ENCODE assay signal across 11 cellular contexts in genomic region chr11:68036141-68036716, GRCh38. TPM values are rescaled to one million over a fixed set of nuclear protein-coding genes. Genes with fewer than 3 reads are reported as not detected.
DNase-seq lines count a peak whose midpoint lies in the region; ATAC-seq and TF ChIP-seq lines count a peak whose summit lies in the region.
"Had no signal": no experiment of that assay in that cellular context is flagged by ENCODE, and none has a peak within 500 bp of the region (broad histone marks: within the 10 kb centered on the region; RNA-seq: fewer than 3 reads in every experiment).

No MANE protein-coding gene starts in this region.

- H2AFZ ChIP-seq in SK-N-SH (ENCODE audit: low read depth) = no peak overlapping the region

- H3K36me3 ChIP-seq in SK-N-SH (replicated peaks in 1 of 2; ENCODE audit: control insufficient read depth in 1 of 2, insufficient read depth in 2 of 2, low read length in 1 of 2) (peaks cover 14 to 19% of the 10 kb centered on the region in 2 experiments), left lung (peaks cover 0 to 25% of the 10 kb centered on the region in 2 donors), subcutaneous abdominal adipose tissue (ENCODE audit: control insufficient read depth in 5 of 5, insufficient read depth in 5 of 5, low read length in 5 of 5) (peaks cover 0 to 38% (median 14%) of the 10 kb centered on the region in 5 donors)

- POLR2A ChIA-PET in SK-N-SH (lab: Yijun Ruan, JAX) = interaction anchor here (1.5 kb wide), 1 partner anchor 16 kb away, joined by 5 read pairs; no protein-coding TSS in a partner anchor
- POLR2A ChIA-PET in activated CD8-positive, alpha-beta T cell treated with anti-CD3 and anti-CD28 coated beads for 36 hours (lab: Charles Lee) = no interaction called here

- H3K9me3 Mint-ChIP-seq in activated CD8-positive, alpha-beta T cell treated with anti-CD3 and anti-CD28 coated beads for 36 hours = no peaks in the 10 kb centered on the region
- no peaks in the 10 kb centered on the region for H3K9me3 Mint-ChIP-seq in osteocyte (ENCODE audit: unreplicated experiment)

- CTCF ChIA-PET in SK-N-SH (lab: Yijun Ruan, JAX) = no interaction called here
- CTCF ChIA-PET in activated CD8-positive, alpha-beta T cell treated with anti-CD3 and anti-CD28 coated beads for 36 hours (lab: Charles Lee) = interaction anchor here (0.8 to 1.1 kb wide), 2 partner anchors 26 to 82 kb away, joined by 3 read pairs; partner anchors contain the start of gene ALDH3B1

- H3K27ac Mint-ChIP-seq in activated CD8-positive, alpha-beta T cell treated with anti-CD3 and anti-CD28 coated beads for 36 hours = peak overlapping the region; percentile 71
- H3K27ac Mint-ChIP-seq in osteocyte (ENCODE audit: unreplicated experiment) = no peak overlapping the region

- H3K4me3 ChIP-seq in SK-N-SH (ENCODE audit: low read depth in 2 of 2, low read length in 1 of 2) = no peak overlapping the region
- no peak overlapping the region for H3K4me3 ChIP-seq in left lung
- H3K4me3 ChIP-seq in subcutaneous abdominal adipose tissue (ENCODE audit: low read depth in 1 of 5, low read length in 5 of 5) = no peak overlapping the region
- H3K4me3 ChIP-seq: A549 had no signal

- H3K4me1 Mint-ChIP-seq in activated CD8-positive, alpha-beta T cell treated with anti-CD3 and anti-CD28 coated beads for 36 hours (ENCODE audit: low read depth) = peaks cover 13% of the 10 kb centered on the region
- H3K4me1 Mint-ChIP-seq in osteocyte (ENCODE audit: unreplicated experiment) = peaks cover 30% of the 10 kb centered on the region

- H3K9ac ChIP-seq in SK-N-SH (no peak overlapping the region), subcutaneous abdominal adipose tissue (ENCODE audit: low read length in 5 of 5) (peak overlapping the region in 3 of 5 donors; percentile 60 to 92 (median 80))

- H3K27me3 ChIP-seq in SK-N-SH (ENCODE audit: insufficient read depth) (no peaks in the 10 kb centered on the region), left lung (no peaks in the 10 kb centered on the region), subcutaneous abdominal adipose tissue (ENCODE audit: control insufficient read depth in 5 of 5, insufficient read depth in 4 of 5, low read length in 5 of 5) (no peaks in the 10 kb centered on the region)

- peaks cover 12% of the 10 kb centered on the region for H3F3A ChIP-seq in SK-N-SH (replicated peaks; ENCODE audit: insufficient read depth)

- TF ChIP-seq RAD21 in SK-N-SH (IDR thresholded peaks at IDR 0.05; ENCODE audit: low read length) = no peak

- H3K9me3 ChIP-seq in SK-N-SH = no peaks in the 10 kb centered on the region
- no peaks in the 10 kb centered on the region for H3K9me3 ChIP-seq in left lung
- no peaks in the 10 kb centered on the region for H3K9me3 ChIP-seq in subcutaneous abdominal adipose tissue (ENCODE audit: control insufficient read depth in 5 of 5, low read length in 5 of 5)
- H3K9me3 ChIP-seq: A549 had no signal

- TF ChIP-seq CTCF in SK-N-SH (IDR thresholded peaks at IDR 0.05) (no peak), left lung (IDR thresholded peaks at IDR 0.05) (no peak), osteocyte (IDR thresholded peaks at IDR 0.05) (no peak)
- TF ChIP-seq CTCF in activated CD8-positive, alpha-beta T cell treated with anti-CD3 and anti-CD28 coated beads for 36 hours (IDR thresholded peaks at IDR 0.05) = no peak

- no peaks in the 10 kb centered on the region for H3K27me3 Mint-ChIP-seq in activated CD8-positive, alpha-beta T cell treated with anti-CD3 and anti-CD28 coated beads for 36 hours
- H3K27me3 Mint-ChIP-seq in osteocyte (ENCODE audit: unreplicated experiment) = no peaks in the 10 kb centered on the region

- H3K27ac ChIP-seq in SK-N-SH (ENCODE audit: low read depth in 2 of 2, low read length in 1 of 2) = no peak overlapping the region
- H3K27ac ChIP-seq in left lung = peak overlapping the region; percentile 90 to 98
- H3K27ac ChIP-seq in subcutaneous abdominal adipose tissue (ENCODE audit: low read depth, low read length) = peak overlapping the region; percentile 83

- no peak for TF ChIP-seq EP300 in SK-N-SH (IDR thresholded peaks at IDR 0.05; ENCODE audit: borderline replicate concordance in 1 of 2, low read depth in 1 of 2, low read length in 1 of 2)

- no peaks in the 10 kb centered on the region for H4K20me1 ChIP-seq in SK-N-SH (ENCODE audit: insufficient read depth)

- H3K36me3 Mint-ChIP-seq in activated CD8-positive, alpha-beta T cell treated with anti-CD3 and anti-CD28 coated beads for 36 hours (ENCODE audit: low read depth) = peaks cover 2% of the 10 kb centered on the region
- peaks cover 2% of the 10 kb centered on the region for H3K36me3 Mint-ChIP-seq in osteocyte (ENCODE audit: unreplicated experiment)

- ATAC-seq in SK-N-SH treated with all-trans-retinoic acid at 6 μM for 48 hours (no peak), left lung (no peak)
- ATAC-seq in activated CD8-positive, alpha-beta T cell treated with anti-CD3 and anti-CD28 coated beads for 36 hours = no peak
- ATAC-seq: A549 had no signal

- no peaks in the 10 kb centered on the region for H3K9me2 ChIP-seq in SK-N-SH

- no peak overlapping the region for H3K4me2 ChIP-seq in SK-N-SH
- H3K4me2 ChIP-seq: A549 had no signal

- intact Hi-C loops in activated CD8-positive, alpha-beta T cell treated with anti-CD3 and anti-CD28 coated beads for 36 hours (cut with micrococcal nuclease) = no loop called here
- intact Hi-C loops in left lung (cut with DNase I) = no loop called here

- DNase-seq in SK-N-SH = no peak
- DNase-seq in activated CD8-positive, alpha-beta T cell treated with anti-CD3 and anti-CD28 coated beads for 36 hours = no peak
- peak; percentile 68 to 87 for DNase-seq in left lung
- no peak for DNase-seq in NCI-H2227 (lab: John Stamatoyannopoulos, UW; ENCODE audit: unreplicated experiment)
- no peak for DNase-seq in osteocyte (ENCODE audit: extremely low spot score, unreplicated experiment)
- no peak for DNase-seq in nucleus accumbens (lab: John Stamatoyannopoulos, UW)
- DNase-seq: NCI-H2029; stimulated activated CD4-positive, alpha-beta T cell treated with anti-CD3 and anti-CD28 coated beads, Interleukin-15, amount 100 ng/mL, for 24 hours had no signal

- H3K79me2 ChIP-seq in SK-N-SH (ENCODE audit: insufficient read depth) = peaks cover 15% of the 10 kb centered on the region

- 100% methylated on average over 11 of the region's 27 CpGs for WGBS in SK-N-SH (ENCODE audit: low lambda C conversion rate)

- H3K4me3 Mint-ChIP-seq in activated CD8-positive, alpha-beta T cell treated with anti-CD3 and anti-CD28 coated beads for 36 hours = no peak overlapping the region
- H3K4me3 Mint-ChIP-seq in osteocyte (ENCODE audit: unreplicated experiment) = no peak overlapping the region

- H3K4me1 ChIP-seq in SK-N-SH (ENCODE audit: control insufficient read depth in 1 of 2, insufficient read depth in 2 of 2, low read depth in 1 of 2, low read length in 1 of 2) = peaks cover 16 to 30% of the 10 kb centered on the region in 2 experiments; a peak in 2 of 4 replicates
- peaks cover 26 to 73% of the 10 kb centered on the region in 2 donors for H3K4me1 ChIP-seq in left lung
- H3K4me1 ChIP-seq in subcutaneous abdominal adipose tissue (ENCODE audit: control insufficient read depth in 5 of 5, insufficient read depth in 5 of 5, low read length in 5 of 5) = peaks cover 4 to 82% (median 77%) of the 10 kb centered on the region in 5 donors

TF ChIP-seq in SK-N-SH, 30 proteins besides CTCF, POLR2A, EP300 and RAD21:
- no peak for TF ChIP-seq ELF1 (IDR thresholded peaks at IDR 0.05)
- 0 out of 2 replicates have a peak, but pooled peaks have one; percentile 6 for TF ChIP-seq POLR2AphosphoS5 (IDR thresholded peaks at IDR 0.05; ENCODE audit: low read depth, low read length)
- no peak for TF ChIP-seq MAX (IDR thresholded peaks at IDR 0.05; ENCODE audit: low read depth)
- no peak for TF ChIP-seq TEAD4 (IDR thresholded peaks at IDR 0.05; ENCODE audit: borderline replicate concordance, insufficient read depth)

TF ChIP-seq in SK-N-SH treated with all-trans-retinoic acid at 6 μM for 48 hours, 23 proteins besides CTCF, POLR2A, EP300 and RAD21 (continues in another document):
- no peak for TF ChIP-seq ISL1 (CRISPR knock-in tag; IDR thresholded peaks at IDR 0.05)
- no peak for TF ChIP-seq ZFP30 (CRISPR knock-in tag; IDR thresholded peaks at IDR 0.05)
- TF ChIP-seq BACH2 (CRISPR knock-in tag; IDR thresholded peaks at IDR 0.05; ENCODE audit: borderline replicate concordance) = no peak
- TF ChIP-seq ZC3H10 (CRISPR knock-in tag; IDR thresholded peaks at IDR 0.05) = no peak
- TF ChIP-seq ZFP3 (CRISPR knock-in tag; IDR thresholded peaks at IDR 0.05) = no peak
- TF ChIP-seq CSDC2 (CRISPR knock-in tag; IDR thresholded peaks at IDR 0.05) = no peak
- no peak for TF ChIP-seq SNAI2 (CRISPR knock-in tag; IDR thresholded peaks at IDR 0.05)
- TF ChIP-seq TOX (CRISPR knock-in tag; IDR thresholded peaks at IDR 0.05; ENCODE audit: borderline replicate concordance) = no peak

RNA-seq across cellular contexts. Expression of gene TCIRG1, which starts 2.6 kb away (rescaled TPM):
- polyA plus RNA-seq in SK-N-SH (2012; rRNA removed) = 0.58 and 0.73 TPM in 2 replicates
- polyA plus RNA-seq in SK-N-SH (2012; cell fraction: cytosol; rRNA removed) = 0.13 and 0.29 TPM in 2 replicates
- 4.8 and 6.8 TPM in 2 replicates for polyA plus RNA-seq in SK-N-SH (2012; cell fraction: nucleus; rRNA removed)
- 100 to 1,000 TPM; 129 to 138 TPM for total RNA-seq in activated CD8-positive, alpha-beta T cell treated with anti-CD3 and anti-CD28 coated beads for 36 hours
- total RNA-seq in left lung = 100 to 1,000 TPM; 191 to 323 TPM
- 53.0 and 54.2 TPM in 2 replicates for total RNA-seq in osteocyte

RNA-seq across cellular contexts. Expression of gene NDUFS8, which starts 5.7 kb away (rescaled TPM):
- polyA plus RNA-seq in SK-N-SH (2012; rRNA removed) = 87.2 and 123 TPM in 2 replicates
- 58.2 and 80.4 TPM in 2 replicates for polyA plus RNA-seq in SK-N-SH (2012; cell fraction: cytosol; rRNA removed)
- polyA plus RNA-seq in SK-N-SH (2012; cell fraction: nucleus; rRNA removed) = 123 and 172 TPM in 2 replicates
- 100 to 1,000 TPM; 105 to 109 TPM for total RNA-seq in activated CD8-positive, alpha-beta T cell treated with anti-CD3 and anti-CD28 coated beads for 36 hours
- total RNA-seq in left lung (100 to 1,000 TPM; 148 to 151 TPM), osteocyte (134 and 143 TPM in 2 replicates)

RNA-seq across cellular contexts. Expression of gene ALDH3B1, which starts 26.1 kb away (rescaled TPM):
- polyA plus RNA-seq in SK-N-SH (2012; rRNA removed) = 14.9 and 15.9 TPM in 2 replicates
- polyA plus RNA-seq in SK-N-SH (2012; cell fraction: cytosol; rRNA removed) = 6.7 and 10.3 TPM in 2 replicates
- 20.7 and 23.3 TPM in 2 replicates for polyA plus RNA-seq in SK-N-SH (2012; cell fraction: nucleus; rRNA removed)
- total RNA-seq in activated CD8-positive, alpha-beta T cell treated with anti-CD3 and anti-CD28 coated beads for 36 hours = under 1 TPM; 0.09 to 0.11 TPM
- total RNA-seq in left lung (10 to 100 TPM; 59.3 to 87.1 TPM), osteocyte (4.7 and 6.5 TPM in 2 replicates)

RNA-seq across cellular contexts. Expression of gene UNC93B1, which starts 32.3 kb away (rescaled TPM):
- polyA plus RNA-seq in SK-N-SH (2012; rRNA removed) = 28.9 and 30.9 TPM in 2 replicates
- polyA plus RNA-seq in SK-N-SH (2012; cell fraction: cytosol; rRNA removed) = 9.1 and 18.1 TPM in 2 replicates
- 85.6 and 104 TPM in 2 replicates for polyA plus RNA-seq in SK-N-SH (2012; cell fraction: nucleus; rRNA removed)
- total RNA-seq in activated CD8-positive, alpha-beta T cell treated with anti-CD3 and anti-CD28 coated beads for 36 hours = 10 to 100 TPM; 12.4 to 13.0 TPM
- 10 to 100 TPM; 52.5 to 98.9 TPM for total RNA-seq in left lung
- total RNA-seq in osteocyte = 26.0 and 29.3 TPM in 2 replicates

Comparison
In these comparisons a context has a peak if more than half of its experiments do, and no peak if none do; other contexts are left out.
1. DNase-seq: peak in left lung (2 of 2); none in SK-N-SH (single experiment), activated CD8-positive, alpha-beta T cell treated with anti-CD3 and anti-CD28 coated beads for 36 hours (single experiment), NCI-H2227 (single experiment), osteocyte (single experiment) and nucleus accumbens (0 of 56).
2. H3K27ac ChIP-seq: peak in left lung (2 of 2) and subcutaneous abdominal adipose tissue (single experiment); none in SK-N-SH (0 of 2).